Comparison of ENCODE assay signal across 8 cellular contexts in genomic region chr12:106223485-106224391, GRCh38. TPM values are rescaled to one million over a fixed set of nuclear protein-coding genes. Genes with fewer than 3 reads are reported as not detected.
DNase-seq lines count a peak whose midpoint lies in the region; ATAC-seq and TF ChIP-seq lines count a peak whose summit lies in the region.

No MANE protein-coding gene starts in this region.

- H3K36me3 ChIP-seq in naive thymus-derived CD4-positive, alpha-beta T cell (ENCODE audit: control insufficient read depth in 2 of 3, insufficient read depth in 3 of 3, low read length in 3 of 3): no peaks in the 10 kb centered on the region

- no peaks in the 10 kb centered on the region for H3K27me3 ChIP-seq in HL-60 (ENCODE audit: insufficient read depth, poor library complexity, severe bottlenecking)
- no peaks in the 10 kb centered on the region for H3K27me3 ChIP-seq in naive thymus-derived CD4-positive, alpha-beta T cell (ENCODE audit: control insufficient read depth in 2 of 2, insufficient read depth in 2 of 2, low read length in 2 of 2)

- DNase-seq in activated gamma-delta T cell treated with Interleukin-2 at 50 U/mL for 16 hours (peak; percentile 70), activated gamma-delta T cell (lab: John Stamatoyannopoulos, UW) (no peak), HL-60 (ENCODE audit: low read depth in 1 of 2, low spot score in 1 of 2) (peak in 1 of 2 experiments; percentile 63), NOMO-1 treated with dmso at 0.1 percent for 144 hours (lab: John Stamatoyannopoulos, UW; ENCODE audit: unreplicated experiment) (peak; percentile 36), epithelial cell of proximal tubule (ENCODE audit: low read depth) (no peak), stromal cell of bone marrow (ENCODE audit: low read depth) (peak; percentile 47)
- DNase-seq in activated CD8-positive, alpha-beta memory T cell treated with anti-CD3 and anti-CD28 coated beads, Interleukin-2, amount 50 U/mL, for 4 hours: peak; percentile 73
- peak; percentile 41 to 80 (median 66) for DNase-seq in naive thymus-derived CD4-positive, alpha-beta T cell

- H3K9me3 Mint-ChIP-seq in naive thymus-derived CD4-positive, alpha-beta T cell: peaks cover 0 to 6% (median 0%) of the 10 kb centered on the region in 11 donors

- CTCF ChIA-PET in naive thymus-derived CD4-positive, alpha-beta T cell (lab: Charles Lee): interaction anchor here (0.7 to 6.9 kb wide), 12 partner anchors 11 to 618 kb away, joined by 3 to 95 read pairs (median 5); partner anchors contain the start of genes POLR3B and TCP11L2

- ATAC-seq in naive thymus-derived CD4-positive, alpha-beta T cell: peak; percentile 78

- intact Hi-C loops in naive thymus-derived CD4-positive, alpha-beta T cell (cut with micrococcal nuclease): loop anchor here (1.0 to 10.0 kb wide), 2 partner anchors 731 to 803 kb away; partner anchors contain the start of gene TMEM263 (in 1 of the 2)

- H3K36me3 Mint-ChIP-seq in naive thymus-derived CD4-positive, alpha-beta T cell: peaks cover 0 to 3% (median 0%) of the 10 kb centered on the region in 5 donors

- POLR2A ChIA-PET in naive thymus-derived CD4-positive, alpha-beta T cell (lab: Charles Lee): interaction anchor here (0.5 to 1.3 kb wide), 2 partner anchors 51 to 78 kb away, joined by 3 to 6 read pairs; no protein-coding TSS in a partner anchor

- peak overlapping the region in 3 of 10 donors; percentile 14 to 67 (median 33) for H3K4me3 Mint-ChIP-seq in naive thymus-derived CD4-positive, alpha-beta T cell

- H3K27ac Mint-ChIP-seq in naive thymus-derived CD4-positive, alpha-beta T cell: peak overlapping the region in 1 of 9 donors; percentile 49

- H3K9me3 ChIP-seq in naive thymus-derived CD4-positive, alpha-beta T cell (ENCODE audit: control insufficient read depth in 2 of 3, low read length in 3 of 3): no peaks in the 10 kb centered on the region

- H3K4me3 ChIP-seq in HL-60 (replicated peaks; ENCODE audit: insufficient read depth, low read length) (no peak overlapping the region), epithelial cell of proximal tubule (ENCODE audit: low read depth, low read length) (no peak overlapping the region)
- no peak overlapping the region for H3K4me3 ChIP-seq in naive thymus-derived CD4-positive, alpha-beta T cell (ENCODE audit: low read length)

- peaks cover 0 to 13% of the 10 kb centered on the region in 2 donors for H3K4me1 ChIP-seq in naive thymus-derived CD4-positive, alpha-beta T cell (ENCODE audit: control insufficient read depth in 2 of 2, insufficient read depth in 2 of 2, low read length in 2 of 2)

- H3K4me1 Mint-ChIP-seq in naive thymus-derived CD4-positive, alpha-beta T cell: peaks cover 12 to 22% (median 19%) of the 10 kb centered on the region in 7 donors

- no peak overlapping the region for H3K27ac ChIP-seq in HL-60 (replicated peaks)
- no peak overlapping the region for H3K27ac ChIP-seq in naive thymus-derived CD4-positive, alpha-beta T cell (ENCODE audit: low read depth, low read length)

- peaks cover 4 to 20% (median 10%) of the 10 kb centered on the region in 5 donors for H3K27me3 Mint-ChIP-seq in naive thymus-derived CD4-positive, alpha-beta T cell

- TF ChIP-seq CTCF in HL-60 (IDR thresholded peaks at IDR 0.05; ENCODE audit: insufficient read depth, low read length) (peak; percentile 97), epithelial cell of proximal tubule (conservative IDR thresholded peaks at IDR 0.05; ENCODE audit: low read depth, low read length) (peak; percentile 86)

RNA-seq across cellular contexts. Expression of gene CKAP4, which starts 24.1 kb away (rescaled TPM):
- 99.7 and 106 TPM in 2 replicates for total RNA-seq in epithelial cell of proximal tubule
- total RNA-seq in naive thymus-derived CD4-positive, alpha-beta T cell: 10 to 100 TPM in 4 of 5 experiments, 1 to 10 TPM in 1; 4.3 to 27.2 (median 13.0) TPM
- 1 to 10 TPM; 7.1 to 7.6 TPM for polyA plus RNA-seq in naive thymus-derived CD4-positive, alpha-beta T cell

Comparison
In these comparisons a context has a peak if more than half of its experiments do, and no peak if none do; other contexts are left out.
1. DNase-seq: peak in activated gamma-delta T cell treated with Interleukin-2 at 50 U/mL for 16 hours (single experiment), NOMO-1 treated with dmso at 0.1 percent for 144 hours (single experiment), activated CD8-positive, alpha-beta memory T cell treated with anti-CD3 and anti-CD28 coated beads, Interleukin-2, amount 50 U/mL, for 4 hours (single experiment), naive thymus-derived CD4-positive, alpha-beta T cell (9 of 9) and stromal cell of bone marrow (single experiment); none in activated gamma-delta T cell (single experiment) and epithelial cell of proximal tubule (single experiment).